7 cellular contexts compared by ENCODE assay signal in genomic region chr15:91989821-91990220, GRCh38.
"Had no signal": no experiment of that assay in that cellular context is flagged by ENCODE, and none has a peak within 500 bp of the region (broad histone marks: within the 10 kb centered on the region; RNA-seq: fewer than 3 reads in every experiment).

No MANE protein-coding gene starts in this region.

- FAIRE-seq: G401.6, GM12878, GM12891, GM12892, GM18507 had no signal

- ATAC-seq: GM12878 had no signal

- H3K4me3 ChIP-seq: GM12878 had no signal

- DNase-seq: GDM1, GF-D8 had no signal
